19 cellular contexts compared by ENCODE assay signal in genomic region chr13:43986395-43986794, GRCh38.
A peak's percentile ranks its signal among the peaks of the same experiment; 100 is the strongest.
DNase-seq lines count a peak whose midpoint lies in the region; ATAC-seq and FAIRE-seq lines count a peak whose summit lies in the region.
"Had no signal": no experiment of that assay in that cellular context is flagged by ENCODE, and none has a peak within 500 bp of the region (broad histone marks: within the 10 kb centered on the region; RNA-seq: fewer than 3 reads in every experiment).

No MANE protein-coding gene starts in this region.

- ATAC-seq in GM18873 (IDR thresholded peaks at IDR 0.05; ENCODE audit: low FRiP score, unreplicated experiment): no peak
- ATAC-seq: Panc1 had no signal

- peak overlapping the region in 8 of 11 experiments; percentile 3 to 62 (median 54); a peak in 13 of 22 replicates for H3K4me2 ChIP-seq in BLaER1 treated with 17β-estradiol and CSF1 and Interleukin-3, amounts not matched to agents 10 nM and 100 nM

- H3K4me3 ChIP-seq in BLaER1 treated with 17β-estradiol and CSF1 and Interleukin-3, amounts not matched to agents 10 nM and 100 nM: no peak overlapping the region

- FAIRE-seq in islet of Langerhans (lab: Jason Lieb, UNC): peak; percentile 100
- FAIRE-seq: D721Med, H1, urothelium cell line had no signal

- peaks cover 0 to 16% (median 7%) of the 10 kb centered on the region in 10 experiments; a peak in 10 of 20 replicates for H3K4me1 ChIP-seq in BLaER1 treated with 17β-estradiol and CSF1 and Interleukin-3, amounts not matched to agents 10 nM and 100 nM

- H4K20me1 ChIP-seq in BLaER1 treated with 17β-estradiol and CSF1 and Interleukin-3, amounts not matched to agents 10 nM and 100 nM: no peaks in the 10 kb centered on the region

- DNase-seq in NCI-H1417 treated with DMSO at 0.1 percent for 48 hours (lab: John Stamatoyannopoulos, UW) (peak; percentile 31), NCI-H82 treated with DMSO at 0.1 percent for 48 hours (lab: John Stamatoyannopoulos, UW; ENCODE audit: unreplicated experiment) (peak; percentile 24), kidney tubule cell (ENCODE audit: low spot score) (no peak), glomerular visceral epithelial cell (ENCODE audit: extremely low spot score) (no peak), SHP77 treated with DMSO at 0.1 percent for 48 hours (lab: John Stamatoyannopoulos, UW) (no peak)
- DNase-seq: ACHN; activated CD8-positive, alpha-beta memory T cell treated with anti-CD3 and anti-CD28 coated beads for 24 hours; activated effector memory CD4-positive, alpha-beta T cell treated with Interleukin-2 at 50 U/mL for 16 hours; NCI-H2171; stimulated activated naive CD4-positive, alpha-beta T cell; SW 1271; WERI-Rb-1 had no signal

- H3K27ac ChIP-seq in BLaER1 treated with 17β-estradiol and CSF1 and Interleukin-3, amounts not matched to agents 10 nM and 100 nM: no peak overlapping the region
- H3K27ac ChIP-seq: WERI-Rb-1 had no signal

- H3K9ac ChIP-seq in BLaER1 treated with 17β-estradiol and CSF1 and Interleukin-3, amounts not matched to agents 10 nM and 100 nM: no peak overlapping the region

- no peaks in the 10 kb centered on the region for H3K27me3 ChIP-seq in BLaER1 treated with 17β-estradiol and CSF1 and Interleukin-3, amounts not matched to agents 10 nM and 100 nM

- H3K9me3 ChIP-seq in BLaER1 treated with 17β-estradiol and CSF1 and Interleukin-3, amounts not matched to agents 10 nM and 100 nM (replicated peaks in 1 of 11): no peaks in the 10 kb centered on the region

- H3K36me3 ChIP-seq in BLaER1 treated with 17β-estradiol and CSF1 and Interleukin-3, amounts not matched to agents 10 nM and 100 nM: no peaks in the 10 kb centered on the region
- H3K36me3 ChIP-seq: WERI-Rb-1 had no signal

Comparison
In these comparisons a context has a peak if more than half of its experiments do, and no peak if none do; other contexts are left out.
1. DNase-seq: peak in NCI-H1417 treated with DMSO at 0.1 percent for 48 hours (single experiment) and NCI-H82 treated with DMSO at 0.1 percent for 48 hours (single experiment); none in kidney tubule cell (single experiment), glomerular visceral epithelial cell (single experiment) and SHP77 treated with DMSO at 0.1 percent for 48 hours (single experiment).